In genomic region chr6:111474771-111475170, GRCh38 we compare ENCODE assay signal across 22 cellular contexts.
"Had no signal": no experiment of that assay in that cellular context is flagged by ENCODE, and none has a peak within 500 bp of the region (broad histone marks: within the 10 kb centered on the region; RNA-seq: fewer than 3 reads in every experiment).

No MANE protein-coding gene starts in this region.

- H3K36me3 ChIP-seq: esophagus squamous epithelium, ovary, thoracic aorta, tibial nerve, upper lobe of left lung had no signal

- H3K36me3 Mint-ChIP-seq: natural killer cell; stimulated activated memory B cell treated with anti-CD40 and anti-IgM and Interleukin-4, amounts not matched to agents 10 μg/mL and 1 μg/mL and 100 μg/mL, for 72 hours had no signal

- H3K9me3 Mint-ChIP-seq: effector memory CD8-positive, alpha-beta T cell; natural killer cell; stimulated activated memory B cell treated with anti-CD40 and anti-IgM and Interleukin-4, amounts not matched to agents 10 μg/mL and 1 μg/mL and 100 μg/mL, for 72 hours had no signal

- DNase-seq: cortex of kidney; effector memory CD8-positive, alpha-beta T cell; erythroblast; esophagus squamous epithelium; kidney; natural killer cell; occipital lobe; ovary; posterior cingulate gyrus; psoas muscle; right cardiac atrium; spleen; stimulated activated CD4-positive, alpha-beta T cell treated with anti-CD3 and anti-CD28 coated beads, Interleukin-4, amount 100 ng/mL, for 4 hours; stimulated activated naive CD8-positive, alpha-beta T cell treated with anti-CD3 and anti-CD28 coated beads, Interleukin-15, Interleukin-2, amounts not matched to agents 100 U/mL and 50 U/mL, for 24 hours; upper lobe of left lung had no signal

- H3K27ac Mint-ChIP-seq: effector memory CD8-positive, alpha-beta T cell; natural killer cell; stimulated activated memory B cell treated with anti-CD40 and anti-IgM and Interleukin-4, amounts not matched to agents 10 μg/mL and 1 μg/mL and 100 μg/mL, for 72 hours had no signal

- H3K27ac ChIP-seq: esophagus squamous epithelium, hepatocyte, ovary, psoas muscle, skin epidermis, spleen, thoracic aorta, tibial nerve, upper lobe of left lung had no signal

- H3K4me3 ChIP-seq: esophagus squamous epithelium, hepatocyte, lung, ovary, psoas muscle, skin epidermis, spleen, thoracic aorta, tibial nerve, upper lobe of left lung had no signal

- H3K27me3 ChIP-seq: esophagus squamous epithelium, hepatocyte, ovary, spleen, tibial nerve, upper lobe of left lung had no signal

- H3K27me3 Mint-ChIP-seq: effector memory CD8-positive, alpha-beta T cell; stimulated activated memory B cell treated with anti-CD40 and anti-IgM and Interleukin-4, amounts not matched to agents 10 μg/mL and 1 μg/mL and 100 μg/mL, for 72 hours had no signal

- H3K4me2 ChIP-seq: hepatocyte had no signal

- H3K4me3 Mint-ChIP-seq: effector memory CD8-positive, alpha-beta T cell; natural killer cell; stimulated activated memory B cell treated with anti-CD40 and anti-IgM and Interleukin-4, amounts not matched to agents 10 μg/mL and 1 μg/mL and 100 μg/mL, for 72 hours had no signal

- ATAC-seq: effector memory CD8-positive, alpha-beta T cell; left lobe of liver; natural killer cell; psoas muscle; right cardiac atrium; stimulated activated memory B cell treated with anti-CD40 and anti-IgM and Interleukin-4, amounts not matched to agents 10 μg/mL and 1 μg/mL and 100 μg/mL, for 72 hours; stimulated activated naive CD8-positive, alpha-beta T cell treated with anti-CD3 and anti-CD28 coated beads, Interleukin-15, Interleukin-2, amounts not matched to agents 100 U/mL and 50 U/mL, for 24 hours had no signal

- H3K9me3 ChIP-seq: esophagus squamous epithelium, ovary, psoas muscle, spleen, thoracic aorta, tibial nerve, upper lobe of left lung had no signal

- H2AFZ ChIP-seq: hepatocyte had no signal
